ENCODE assay signal across 2 cellular contexts in the genomic region with DNA sequence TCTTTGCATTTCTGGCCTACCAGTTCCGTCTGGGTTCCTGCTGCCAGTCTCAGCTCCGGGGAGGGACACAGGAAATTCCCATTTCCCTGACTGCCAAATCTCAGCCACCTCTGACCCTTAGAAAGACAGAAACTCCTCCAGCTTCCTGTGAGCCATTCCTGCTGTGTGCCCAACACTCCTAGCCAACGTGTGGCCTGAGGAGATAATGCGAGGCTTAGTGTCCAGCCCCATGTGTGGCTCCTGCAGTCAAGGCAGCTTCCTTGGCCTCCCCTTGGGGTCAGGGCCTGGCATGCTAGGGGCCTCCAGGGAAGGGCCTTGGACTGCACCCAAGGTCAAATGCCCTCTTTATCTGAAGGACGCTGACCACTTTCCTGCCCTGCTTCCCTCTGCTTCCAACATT.
TF ChIP-seq lines count a peak whose summit lies in the region.

No MANE protein-coding gene starts in this region.

TF ChIP-seq in liver, 16 proteins besides CTCF, POLR2A, EP300 and RAD21:
- TF ChIP-seq EGR1 (IDR thresholded peaks at IDR 0.05; ENCODE audit: low read depth in 2 of 2) (no peak), YY1 (IDR thresholded peaks at IDR 0.05) (no peak), HNF4A (conservative IDR thresholded peaks at IDR 0.05) (no peak), NR2F2 (IDR thresholded peaks at IDR 0.05) (peak; percentile 95)

TF ChIP-seq in HepG2, 621 proteins besides CTCF, POLR2A, EP300 and RAD21:
- TF ChIP-seq ONECUT2 (CRISPR knock-in tag; IDR thresholded peaks at IDR 0.05) = no peak
- TF ChIP-seq RXRA (CRISPR knock-in tag; IDR thresholded peaks at IDR 0.05) = no peak
- TF ChIP-seq ZNF383 (CRISPR knock-in tag; IDR thresholded peaks at IDR 0.05; ENCODE audit: borderline replicate concordance) = no peak
- TF ChIP-seq PRPF4 (IDR thresholded peaks at IDR 0.05; ENCODE audit: low read depth, low read length, poor library complexity, severe bottlenecking) = no peak
- no peak for TF ChIP-seq ZNF484 (CRISPR knock-in tag; IDR thresholded peaks at IDR 0.05; ENCODE audit: borderline replicate concordance, low read depth)
- no peak for TF ChIP-seq RBAK (CRISPR knock-in tag; IDR thresholded peaks at IDR 0.05)
- TF ChIP-seq ZNF607 (CRISPR knock-in tag; IDR thresholded peaks at IDR 0.05; ENCODE audit: borderline replicate concordance) = no peak
- TF ChIP-seq TRIM24 (CRISPR knock-in tag; IDR thresholded peaks at IDR 0.05) = no peak
- TF ChIP-seq E2F1 (CRISPR knock-in tag; IDR thresholded peaks at IDR 0.05) = no peak
- no peak for TF ChIP-seq MYPOP (CRISPR knock-in tag; IDR thresholded peaks at IDR 0.05)
- TF ChIP-seq ZNF292 (CRISPR knock-in tag; IDR thresholded peaks at IDR 0.05; ENCODE audit: borderline replicate concordance, low read depth) = no peak
- no peak for TF ChIP-seq ZNF180 (CRISPR knock-in tag; IDR thresholded peaks at IDR 0.05; ENCODE audit: borderline replicate concordance, low read depth)
TF ChIP-seq in HepG2: peak in this region for 0.
